Comparison of ENCODE assay signal across 28 cellular contexts in genomic region chr6:133067960-133068359, GRCh38.
"Had no signal": no experiment of that assay in that cellular context is flagged by ENCODE, and none has a peak within 500 bp of the region (broad histone marks: within the 10 kb centered on the region; RNA-seq: fewer than 3 reads in every experiment).

No MANE protein-coding gene starts in this region.

- H3K27ac Mint-ChIP-seq: naive thymus-derived CD4-positive, alpha-beta T cell; nephron; neural progenitor cell; stimulated activated naive CD8-positive, alpha-beta T cell treated with anti-CD3 and anti-CD28 coated beads, Interleukin-15, amount 100 ng/mL, for 72 hours had no signal

- DNase-seq: dorsolateral prefrontal cortex; effector CD4-positive, alpha-beta T cell; foreskin fibroblast; gastrocnemius medialis; head of caudate nucleus; hippocampal formation; islet precursor cell; mesenchymal stem cell; midbrain; naive thymus-derived CD4-positive, alpha-beta T cell; nucleus accumbens; pancreas; retina; stimulated activated CD4-positive, alpha-beta T cell treated with anti-CD3 and anti-CD28 coated beads, Interleukin-12 subunit alpha, Interleukin-12 subunit beta, amount 100 ng/mL, for 4 hours; stimulated activated CD4-positive, alpha-beta T cell treated with anti-CD3 and anti-CD28 coated beads, Interleukin-1b, Interleukin-23, amount 100 ng/mL, for 48 hours; stimulated activated CD4-positive, alpha-beta T cell treated with anti-CD3 and anti-CD28 coated beads, Interleukin-4, amount 100 ng/mL, for 1 hour; stimulated activated CD8-positive, alpha-beta memory T cell treated with anti-CD3 and anti-CD28 coated beads, Interleukin-4, amount 100 ng/mL, for 48 hours; stimulated activated naive CD4-positive, alpha-beta T cell; stimulated activated naive CD8-positive, alpha-beta T cell treated with anti-CD3 and anti-CD28 coated beads, Interleukin-15, amount 100 ng/mL, for 72 hours; transverse colon had no signal

- H3K4me3 ChIP-seq: dorsolateral prefrontal cortex, gastrocnemius medialis, neural progenitor cell, pancreas, smooth muscle cell, suprapubic skin, transverse colon, vagina had no signal

- H2AFZ ChIP-seq: neural progenitor cell had no signal

- H3K4me1 Mint-ChIP-seq: naive thymus-derived CD4-positive, alpha-beta T cell; stimulated activated naive CD8-positive, alpha-beta T cell treated with anti-CD3 and anti-CD28 coated beads, Interleukin-15, amount 100 ng/mL, for 72 hours had no signal

- H3K36me3 ChIP-seq: gastrocnemius medialis, neural progenitor cell, pancreas, suprapubic skin, transverse colon, vagina had no signal

- H3K9me3 Mint-ChIP-seq: nephron; neural progenitor cell; stimulated activated naive CD8-positive, alpha-beta T cell treated with anti-CD3 and anti-CD28 coated beads, Interleukin-15, amount 100 ng/mL, for 72 hours had no signal

- H3K4me2 ChIP-seq: neural progenitor cell, smooth muscle cell had no signal

- H3K4me3 Mint-ChIP-seq: naive thymus-derived CD4-positive, alpha-beta T cell; nephron; neural progenitor cell; stimulated activated naive CD8-positive, alpha-beta T cell treated with anti-CD3 and anti-CD28 coated beads, Interleukin-15, amount 100 ng/mL, for 72 hours had no signal

- H3K36me3 Mint-ChIP-seq: naive thymus-derived CD4-positive, alpha-beta T cell; neural progenitor cell had no signal

- H3K27me3 ChIP-seq: dorsolateral prefrontal cortex, gastrocnemius medialis, neural progenitor cell, pancreas, suprapubic skin, transverse colon, vagina had no signal

- H3K4me1 ChIP-seq: neural progenitor cell, pancreas, suprapubic skin, transverse colon, vagina had no signal

- H3K9me3 ChIP-seq: gastrocnemius medialis, pancreas, suprapubic skin, transverse colon, vagina had no signal

- ATAC-seq: esophagus mucosa; gastrocnemius medialis; naive thymus-derived CD4-positive, alpha-beta T cell; pancreas; sciatic nerve; stimulated activated naive CD8-positive, alpha-beta T cell treated with anti-CD3 and anti-CD28 coated beads, Interleukin-15, amount 100 ng/mL, for 72 hours had no signal

- H3K27ac ChIP-seq: dorsolateral prefrontal cortex, epithelial cell of prostate, gastrocnemius medialis, neural progenitor cell, pancreas, suprapubic skin, transverse colon, vagina had no signal

- H3K9ac ChIP-seq: neural progenitor cell had no signal
